1 cellular context compared by ENCODE assay signal in genomic region chr19:30366282-30366681, GRCh38.
TF ChIP-seq lines count a peak whose summit lies in the region.

No MANE protein-coding gene starts in this region.

TF ChIP-seq in H1, 55 proteins besides CTCF, POLR2A, EP300 and RAD21 (continued from another document):
- TF ChIP-seq USF2 (IDR thresholded peaks at IDR 0.05; ENCODE audit: low read length) (no peak), GTF2F1 (IDR thresholded peaks at IDR 0.05; ENCODE audit: borderline replicate concordance, low read depth, low read length) (no peak), SP1 (IDR thresholded peaks at IDR 0.05; ENCODE audit: low read depth, low read length) (no peak), RXRA (IDR thresholded peaks at IDR 0.05; ENCODE audit: insufficient read depth, low read depth, low read length) (no peak), JUN (IDR thresholded peaks at IDR 0.05; ENCODE audit: low read depth, low read length) (no peak)
- TF ChIP-seq, protein P1, sequence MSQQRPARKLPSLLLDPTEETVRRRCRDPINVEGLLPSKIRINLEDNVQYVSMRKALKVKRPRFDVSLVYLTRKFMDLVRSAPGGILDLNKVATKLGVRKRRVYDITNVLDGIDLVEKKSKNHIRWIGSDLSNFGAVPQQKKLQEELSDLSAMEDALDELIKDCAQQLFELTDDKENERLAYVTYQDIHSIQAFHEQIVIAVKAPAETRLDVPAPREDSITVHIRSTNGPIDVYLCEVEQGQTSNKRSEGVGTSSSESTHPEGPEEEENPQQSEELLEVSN (IDR thresholded peaks at IDR 0.05) = no peak
- TF ChIP-seq, protein P2, sequence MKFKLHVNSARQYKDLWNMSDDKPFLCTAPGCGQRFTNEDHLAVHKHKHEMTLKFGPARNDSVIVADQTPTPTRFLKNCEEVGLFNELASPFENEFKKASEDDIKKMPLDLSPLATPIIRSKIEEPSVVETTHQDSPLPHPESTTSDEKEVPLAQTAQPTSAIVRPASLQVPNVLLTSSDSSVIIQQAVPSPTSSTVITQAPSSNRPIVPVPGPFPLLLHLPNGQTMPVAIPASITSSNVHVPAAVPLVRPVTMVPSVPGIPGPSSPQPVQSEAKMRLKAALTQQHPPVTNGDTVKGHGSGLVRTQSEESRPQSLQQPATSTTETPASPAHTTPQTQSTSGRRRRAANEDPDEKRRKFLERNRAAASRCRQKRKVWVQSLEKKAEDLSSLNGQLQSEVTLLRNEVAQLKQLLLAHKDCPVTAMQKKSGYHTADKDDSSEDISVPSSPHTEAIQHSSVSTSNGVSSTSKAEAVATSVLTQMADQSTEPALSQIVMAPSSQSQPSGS (IDR thresholded peaks at IDR 0.05; ENCODE audit: low read length) = no peak
